19 cellular contexts compared by ENCODE assay signal in the genomic region with DNA sequence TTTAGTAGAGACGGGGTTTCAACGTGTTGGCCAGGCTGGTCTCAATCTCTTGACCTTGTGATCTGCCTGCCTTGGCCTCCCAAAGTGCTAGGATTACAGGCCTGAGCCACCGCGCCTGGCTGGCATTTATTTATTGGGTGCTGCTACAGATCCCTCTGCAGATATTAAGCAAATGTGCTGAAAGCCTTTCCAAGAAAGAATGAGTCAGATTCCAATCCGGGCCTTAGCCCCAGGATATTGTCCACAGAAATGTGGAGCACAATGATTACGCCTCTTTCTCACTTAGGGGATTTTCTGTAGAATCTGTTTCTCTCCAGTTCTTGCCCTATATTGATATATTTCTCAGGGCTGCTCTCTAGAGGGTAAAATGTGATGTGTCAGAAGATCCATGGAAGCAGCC. TPM values are rescaled to one million over a fixed set of nuclear protein-coding genes. Genes with fewer than 3 reads are reported as not detected.
DNase-seq lines count a peak whose midpoint lies in the region; ATAC-seq and TF ChIP-seq lines count a peak whose summit lies in the region.
"Had no signal": no experiment of that assay in that cellular context is flagged by ENCODE, and none has a peak within 500 bp of the region (broad histone marks: within the 10 kb centered on the region; RNA-seq: fewer than 3 reads in every experiment).

No MANE protein-coding gene starts in this region.

- no peak overlapping the region for H3K27ac Mint-ChIP-seq in activated CD8-positive, alpha-beta memory T cell treated with anti-CD3 and anti-CD28 coated beads, Interleukin-2, amount 10 ng/mL, durations not matched to agents 7 days and 5 days

- no peaks in the 10 kb centered on the region for H3K9me3 ChIP-seq in breast epithelium

- no peaks in the 10 kb centered on the region for H3K36me3 ChIP-seq in breast epithelium

- TF ChIP-seq CTCF in breast epithelium (IDR thresholded peaks at IDR 0.05) = no peak

- H3K36me3 Mint-ChIP-seq in activated CD8-positive, alpha-beta memory T cell treated with anti-CD3 and anti-CD28 coated beads, Interleukin-2, amount 10 ng/mL, durations not matched to agents 7 days and 5 days = no peaks in the 10 kb centered on the region

- CTCF ChIA-PET in activated CD8-positive, alpha-beta memory T cell treated with anti-CD3 and anti-CD28 coated beads, Interleukin-2, amount 10 ng/mL, durations not matched to agents 7 days and 5 days (lab: Charles Lee) = interaction anchor here (1.0 to 1.2 kb wide), 2 partner anchors 13 to 37 kb away, joined by 3 read pairs; no protein-coding TSS in a partner anchor

- intact Hi-C loops in breast epithelium (cut with DNase I; ENCODE audit: low total_unique reads) = no loop called here

- no peak for ATAC-seq in activated CD8-positive, alpha-beta memory T cell treated with anti-CD3 and anti-CD28 coated beads, Interleukin-2, amount 10 ng/mL, durations not matched to agents 7 days and 5 days

- no peak for TF ChIP-seq POLR2A in breast epithelium (IDR thresholded peaks at IDR 0.05)

- H3K27ac ChIP-seq in breast epithelium = no peak overlapping the region

- peaks cover 0 to 10% of the 10 kb centered on the region in 2 donors for H3K4me1 ChIP-seq in breast epithelium

- H3K4me3 Mint-ChIP-seq in activated CD8-positive, alpha-beta memory T cell treated with anti-CD3 and anti-CD28 coated beads, Interleukin-2, amount 10 ng/mL, durations not matched to agents 7 days and 5 days = no peak overlapping the region
- H3K4me3 Mint-ChIP-seq: central memory CD8-positive, alpha-beta T cell had no signal

- H3K4me3 ChIP-seq in breast epithelium = no peak overlapping the region

- peaks cover under 1% of the 10 kb centered on the region for H3K9me3 Mint-ChIP-seq in activated CD8-positive, alpha-beta memory T cell treated with anti-CD3 and anti-CD28 coated beads, Interleukin-2, amount 10 ng/mL, durations not matched to agents 7 days and 5 days (ENCODE audit: low read depth)
- H3K9me3 Mint-ChIP-seq: central memory CD8-positive, alpha-beta T cell had no signal

- peaks cover 3% of the 10 kb centered on the region for H3K4me1 Mint-ChIP-seq in activated CD8-positive, alpha-beta memory T cell treated with anti-CD3 and anti-CD28 coated beads, Interleukin-2, amount 10 ng/mL, durations not matched to agents 7 days and 5 days
- H3K4me1 Mint-ChIP-seq: central memory CD8-positive, alpha-beta T cell had no signal

- H3K27me3 Mint-ChIP-seq in activated CD8-positive, alpha-beta memory T cell treated with anti-CD3 and anti-CD28 coated beads, Interleukin-2, amount 10 ng/mL, durations not matched to agents 7 days and 5 days = peaks cover 80% of the 10 kb centered on the region

- no peaks in the 10 kb centered on the region for H3K27me3 ChIP-seq in breast epithelium

- DNase-seq in Daoy (ENCODE audit: low read depth) = peak; percentile 65
- peak; percentile 58 for DNase-seq in NCI-H226
- DNase-seq in breast epithelium (ENCODE audit: low spot score in 2 of 2) = peak; percentile 55 to 57
- DNase-seq in iris pigment epithelial cell (ENCODE audit: low read depth) = peak; percentile 36
- no peak for DNase-seq in pons (ENCODE audit: low spot score)
- no peak for DNase-seq in NCI-H1694 (lab: John Stamatoyannopoulos, UW)
- no peak for DNase-seq in activated CD8-positive, alpha-beta memory T cell treated with anti-CD3 and anti-CD28 coated beads, Interleukin-2, amount 10 ng/mL, durations not matched to agents 7 days and 5 days
- DNase-seq in NCI-H526 treated with DMSO at 0.1 percent for 48 hours (lab: John Stamatoyannopoulos, UW) = no peak
- DNase-seq: activated CD4-positive, alpha-beta T cell treated with anti-CD3 and anti-CD28 coated beads for 4 hours; activated CD8-positive, alpha-beta memory T cell treated with anti-CD3 and anti-CD28 coated beads, Interleukin-2, amount 50 U/mL, for 48 hours; activated naive CD4-positive, alpha-beta T cell treated with Interleukin-2 at 50 U/mL for 16 hours; AML-193; hippocampal formation; midbrain; NCI-H2029; NCI-H510A; retina had no signal

RNA-seq across cellular contexts. Expression of gene IGFL4, which starts 24.7 kb away (rescaled TPM):
- not detected in 2 replicates for total RNA-seq in Daoy (2014; rRNA removed; shearing (Covaris generic))
- total RNA-seq in breast epithelium = not detected
- not detected for total RNA-seq in activated CD8-positive, alpha-beta memory T cell treated with anti-CD3 and anti-CD28 coated beads, Interleukin-2, amount 10 ng/mL, durations not matched to agents 7 days and 5 days
- total RNA-seq: endothelial cell of umbilical vein had no signal

RNA-seq across cellular contexts. Expression of gene PGLYRP1, which starts 42.6 kb away (rescaled TPM):
- total RNA-seq in Daoy (2014; rRNA removed; shearing (Covaris generic)) = not detected in 2 replicates
- not detected for total RNA-seq in breast epithelium
- not detected for total RNA-seq in activated CD8-positive, alpha-beta memory T cell treated with anti-CD3 and anti-CD28 coated beads, Interleukin-2, amount 10 ng/mL, durations not matched to agents 7 days and 5 days
- total RNA-seq: endothelial cell of umbilical vein had no signal

RNA-seq across cellular contexts. Expression of gene IGFL3, which starts 59.0 kb away (rescaled TPM):
- not detected in 2 replicates for total RNA-seq in Daoy (2014; rRNA removed; shearing (Covaris generic))
- not detected for total RNA-seq in breast epithelium
- not detected for total RNA-seq in activated CD8-positive, alpha-beta memory T cell treated with anti-CD3 and anti-CD28 coated beads, Interleukin-2, amount 10 ng/mL, durations not matched to agents 7 days and 5 days
- total RNA-seq: endothelial cell of umbilical vein had no signal

Comparison
In these comparisons a context has a peak if more than half of its experiments do, and no peak if none do; other contexts are left out.
1. DNase-seq: peak in Daoy (single experiment), NCI-H226 (single experiment), breast epithelium (2 of 2) and iris pigment epithelial cell (single experiment); none in pons (single experiment), NCI-H1694 (single experiment), activated CD8-positive, alpha-beta memory T cell treated with anti-CD3 and anti-CD28 coated beads, Interleukin-2, amount 10 ng/mL, durations not matched to agents 7 days and 5 days (single experiment) and NCI-H526 treated with DMSO at 0.1 percent for 48 hours (single experiment).